In genomic region chr3:105526349-105527111, GRCh38 we compare ENCODE assay signal across 17 cellular contexts.
A peak's percentile ranks its signal among the peaks of the same experiment; 100 is the strongest.
DNase-seq lines count a peak whose midpoint lies in the region; ATAC-seq and TF ChIP-seq lines count a peak whose summit lies in the region.
"Had no signal": no experiment of that assay in that cellular context is flagged by ENCODE, and none has a peak within 500 bp of the region (broad histone marks: within the 10 kb centered on the region; RNA-seq: fewer than 3 reads in every experiment).

No MANE protein-coding gene starts in this region.

- no peaks in the 10 kb centered on the region for H3K9me3 Mint-ChIP-seq in WTC11
- H3K9me3 Mint-ChIP-seq: H9, IgD-negative memory B cell, nephron had no signal

- H3K4me1 Mint-ChIP-seq in WTC11 = peaks cover 12% of the 10 kb centered on the region

- no peaks in the 10 kb centered on the region for H3K27me3 ChIP-seq in dorsolateral prefrontal cortex
- H3K27me3 ChIP-seq: upper lobe of right lung had no signal

- no peak for ATAC-seq in WTC11
- ATAC-seq: upper lobe of right lung had no signal

- intact Hi-C loops in dorsolateral prefrontal cortex (cut with DNase I) (no loop called here), lower leg skin (cut with DNase I; ENCODE audit: low total_unique reads) (no loop called here)

- no peak overlapping the region for H3K4me3 Mint-ChIP-seq in WTC11
- H3K4me3 Mint-ChIP-seq: H9, IgD-negative memory B cell, nephron had no signal

- no peak overlapping the region for H3K27ac Mint-ChIP-seq in WTC11
- H3K27ac Mint-ChIP-seq: nephron had no signal

- WGBS in lower leg skin, 2 donors = 70 to 75% methylated on average over 4 of the region's 4 CpGs

- DNase-seq in NCI-H510A treated with DMSO at 0.1 percent for 48 hours (lab: John Stamatoyannopoulos, UW) (peak; percentile 29), NCI-H510A (lab: John Stamatoyannopoulos, UW) (no peak), NCI-H526 treated with DMSO at 0.1 percent for 48 hours (lab: John Stamatoyannopoulos, UW) (peak; percentile 65), dorsolateral prefrontal cortex (peak in 3 of 10 donors; percentile 44 to 66 (median 50)), putamen (ENCODE audit: low spot score) (peak; percentile 63), T-helper 1 cell (no peak), WTC11 (ENCODE audit: low spot score) (no peak), lower leg skin (ENCODE audit: low spot score in 2 of 2) (no peak)
- DNase-seq: activated CD4-positive, alpha-beta T cell treated with anti-CD3 and anti-CD28 coated beads for 48 hours; activated effector memory CD4-positive, alpha-beta T cell treated with anti-CD3 and anti-CD28 coated beads, Interleukin-2, amount 50 U/mL, for 16 hours; H9; kidney; NCI-H446 treated with DMSO at 0.1 percent for 48 hours; upper lobe of right lung had no signal

- POLR2A ChIA-PET in WTC11 (lab: Charles Lee) = no interaction called here

- H3K4me3 ChIP-seq in dorsolateral prefrontal cortex (peak overlapping the region in 41 of 59 donors; percentile 1 to 54 (median 26)), lower leg skin (ENCODE audit: low read depth, poor library complexity, severe bottlenecking) (no peak overlapping the region)
- H3K4me3 ChIP-seq: GM12878, upper lobe of right lung had no signal

- no peaks in the 10 kb centered on the region for H3K27me3 Mint-ChIP-seq in WTC11 (ENCODE audit: low read depth)
- H3K27me3 Mint-ChIP-seq: IgD-negative memory B cell had no signal

- H3K36me3 Mint-ChIP-seq in WTC11 = no peaks in the 10 kb centered on the region

- TF ChIP-seq POLR2A in lower leg skin (IDR thresholded peaks at IDR 0.05) = no peak

- CTCF ChIA-PET in WTC11 (lab: Charles Lee) = interaction anchor here (0.7 to 1.4 kb wide), 2 partner anchors 8 to 1373 kb away, joined by 3 read pairs; no protein-coding TSS in a partner anchor

- TF ChIP-seq CTCF in dorsolateral prefrontal cortex (IDR thresholded peaks at IDR 0.05 in 54 of 56, conservative IDR thresholded peaks at IDR 0.05 in 2 of 56; ENCODE audit: low read depth in 1 of 56, partially characterized antibody in 56 of 56) (peak in 11 of 56 donors; percentile 10 to 38 (median 17)), WTC11 (IDR thresholded peaks at IDR 0.05) (no peak), lower leg skin (IDR thresholded peaks at IDR 0.05) (no peak)

- peak overlapping the region in 58 of 59 donors; percentile 41 to 93 (median 84) for H3K27ac ChIP-seq in dorsolateral prefrontal cortex
- H3K27ac ChIP-seq: upper lobe of right lung had no signal

TF ChIP-seq in WTC11, 78 proteins besides CTCF, POLR2A, EP300 and RAD21 (continues in another document):
- TF ChIP-seq ZNF416 (CRISPR knock-in tag; IDR thresholded peaks at IDR 0.05) = no peak
- no peak for TF ChIP-seq ZNF425 (CRISPR knock-in tag; conservative IDR thresholded peaks at IDR 0.05)
- TF ChIP-seq STAT6 (CRISPR knock-in tag; conservative IDR thresholded peaks at IDR 0.05; ENCODE audit: low read depth) = no peak
- TF ChIP-seq ZNF512 (CRISPR knock-in tag; IDR thresholded peaks at IDR 0.05; ENCODE audit: borderline replicate concordance) = no peak
- TF ChIP-seq ZNF532 (CRISPR knock-in tag; IDR thresholded peaks at IDR 0.05; ENCODE audit: borderline replicate concordance) = no peak
- no peak for TF ChIP-seq ZNF232 (CRISPR knock-in tag; IDR thresholded peaks at IDR 0.05)
- no peak for TF ChIP-seq ESRRA (CRISPR knock-in tag; IDR thresholded peaks at IDR 0.05; ENCODE audit: borderline replicate concordance)
- no peak for TF ChIP-seq TP53 (CRISPR knock-in tag; IDR thresholded peaks at IDR 0.05)
- TF ChIP-seq NR3C1 (CRISPR knock-in tag; conservative IDR thresholded peaks at IDR 0.05; ENCODE audit: low read depth) = no peak
- no peak for TF ChIP-seq ZBTB43 (CRISPR knock-in tag; IDR thresholded peaks at IDR 0.05)
- TF ChIP-seq ZNF263 (CRISPR knock-in tag; IDR thresholded peaks at IDR 0.05; ENCODE audit: low read depth) = no peak
- TF ChIP-seq FOXK1 (CRISPR knock-in tag; IDR thresholded peaks at IDR 0.05) = no peak

Comparison
In these comparisons a context has a peak if more than half of its experiments do, and no peak if none do; other contexts are left out.
1. DNase-seq: peak in NCI-H510A treated with DMSO at 0.1 percent for 48 hours (single experiment), NCI-H526 treated with DMSO at 0.1 percent for 48 hours (single experiment) and putamen (single experiment); none in NCI-H510A (single experiment), T-helper 1 cell (0 of 5), WTC11 (single experiment) and lower leg skin (0 of 2).